ENCODE assay signal across 17 cellular contexts in the genomic region with DNA sequence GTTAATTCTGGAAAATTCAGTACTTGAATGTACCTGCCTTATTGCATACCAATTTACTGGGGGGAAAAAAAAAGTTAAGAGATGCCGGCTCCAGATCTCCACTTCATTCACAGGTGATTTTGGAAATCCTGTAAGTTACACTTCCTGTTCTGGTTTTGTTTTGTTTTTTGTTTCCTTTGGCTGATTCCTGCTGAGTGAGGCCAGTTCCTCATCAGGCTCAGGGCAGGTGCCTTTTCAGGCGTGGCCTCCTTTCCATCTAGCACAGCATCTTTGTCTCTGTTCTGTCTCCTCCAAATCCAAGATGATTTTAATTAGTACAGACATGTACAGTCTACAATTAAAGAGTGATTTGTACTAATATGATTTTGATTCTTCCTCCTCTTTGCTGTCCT.
"Had no signal": no experiment of that assay in that cellular context is flagged by ENCODE, and none has a peak within 500 bp of the region (broad histone marks: within the 10 kb centered on the region; RNA-seq: fewer than 3 reads in every experiment).

No MANE protein-coding gene starts in this region.

- H3K27me3 Mint-ChIP-seq: naive thymus-derived CD8-positive, alpha-beta T cell had no signal

- H3K4me3 ChIP-seq: breast epithelium, dorsolateral prefrontal cortex, heart left ventricle, right atrium auricular region, skin epidermis, thyroid gland, uterus had no signal

- ATAC-seq: heart left ventricle; left colon; naive thymus-derived CD8-positive, alpha-beta T cell had no signal

- H3K27me3 ChIP-seq: breast epithelium, dorsolateral prefrontal cortex, heart left ventricle, right atrium auricular region, thyroid gland, uterus had no signal

- H3K4me1 ChIP-seq: breast epithelium, thyroid gland, uterus had no signal

- H3K36me3 ChIP-seq: breast epithelium, right atrium auricular region, thyroid gland, uterus had no signal

- H3K27ac ChIP-seq: breast epithelium, heart left ventricle, neutrophil, right atrium auricular region, thyroid gland, uterus had no signal

- H3K9me3 ChIP-seq: breast epithelium, heart left ventricle, neutrophil, right atrium auricular region, thyroid gland, uterus had no signal

- H3K27ac Mint-ChIP-seq: activated naive CD8-positive, alpha-beta T cell treated with anti-CD3 and anti-CD28 coated beads, Interleukin-2, amount 10 ng/mL, durations not matched to agents 7 days and 5 days had no signal

- H3K9me3 Mint-ChIP-seq: activated naive CD8-positive, alpha-beta T cell treated with anti-CD3 and anti-CD28 coated beads, Interleukin-2, amount 10 ng/mL, durations not matched to agents 7 days and 5 days; naive thymus-derived CD8-positive, alpha-beta T cell had no signal

- H3K36me3 Mint-ChIP-seq: activated naive CD8-positive, alpha-beta T cell treated with anti-CD3 and anti-CD28 coated beads, Interleukin-2, amount 10 ng/mL, durations not matched to agents 7 days and 5 days had no signal

- H3K4me3 Mint-ChIP-seq: activated naive CD8-positive, alpha-beta T cell treated with anti-CD3 and anti-CD28 coated beads, Interleukin-2, amount 10 ng/mL, durations not matched to agents 7 days and 5 days had no signal

- DNase-seq: activated CD4-positive, CD25-positive, alpha-beta regulatory T cell treated with anti-CD3 and anti-CD28 coated beads, Interleukin-2, amount 50 U/mL, for 72 hours; activated gamma-delta T cell treated with Interleukin-2 at 50 U/mL for 16 hours; activated naive CD8-positive, alpha-beta T cell treated with anti-CD3 and anti-CD28 coated beads, Interleukin-2, amount 10 ng/mL, durations not matched to agents 7 days and 5 days; activated T-cell treated with anti-CD3 and anti-CD28 coated beads, Interleukin-2, amount 50 U/mL, for 1 hour; anterior cingulate cortex; foreskin melanocyte; heart left ventricle; left colon; naive thymus-derived CD8-positive, alpha-beta T cell; stimulated activated CD4-positive, alpha-beta T cell treated with anti-CD3 and anti-CD28 coated beads, Interleukin-4, amount 100 ng/mL, for 4 hours; thyroid gland; uterus had no signal
